Comparison of ENCODE assay signal across 8 cellular contexts in genomic region chr10:45250376-45251075, GRCh38.
DNase-seq lines count a peak whose midpoint lies in the region; ATAC-seq, FAIRE-seq and TF ChIP-seq lines count a peak whose summit lies in the region.
"Not testable (repeated sequence)": the region's sequence is repeated elsewhere in the genome, so short reads cannot be mapped to it uniquely, and the experiment has no call there.

No MANE protein-coding gene starts in this region.

- not testable (repeated sequence) for H3K4me1 ChIP-seq in A549; Loucy (ENCODE audit: insufficient read depth, low read length, poor library complexity, severe bottlenecking); duodenal mucosa (ENCODE audit: control insufficient read depth in 1 of 2, insufficient read depth in 2 of 2, low read length in 2 of 2)

- H3K27ac Mint-ChIP-seq in naive B cell = peak overlapping the region in 4 of 6 donors; percentile 4 to 64 (median 33)

- H3K9me3 Mint-ChIP-seq in naive B cell = not testable (repeated sequence)

- H3K27ac ChIP-seq in A549; duodenal mucosa (ENCODE audit: low read depth, low read length): not testable (repeated sequence)
- peak overlapping the region; percentile 90 for H3K27ac ChIP-seq in SU-DHL-6 (ENCODE audit: low read depth, low read length)

- not testable (repeated sequence) for H3F3A ChIP-seq in Loucy (ENCODE audit: low read depth)
- H3F3A ChIP-seq in SU-DHL-6 (ENCODE audit: insufficient read depth) = peaks cover 21% of the 10 kb centered on the region

- not testable (repeated sequence) for H4K20me1 ChIP-seq in Loucy (ENCODE audit: insufficient read depth, low read length, poor library complexity, severe bottlenecking); SU-DHL-6 (ENCODE audit: low read depth, low read length)

- H3K27me3 ChIP-seq in Loucy (ENCODE audit: insufficient read depth, low read length, poor library complexity, severe bottlenecking); SU-DHL-6 (ENCODE audit: low read length); duodenal mucosa (ENCODE audit: control insufficient read depth in 1 of 2, insufficient read depth in 2 of 2, low read length in 2 of 2): not testable (repeated sequence)

- not testable (repeated sequence) for H3K27me3 Mint-ChIP-seq in naive B cell

- not testable (repeated sequence) for TF ChIP-seq POLR2A in A549 (IDR thresholded peaks at IDR 0.05; ENCODE audit: low read length)

- H3K9me2 ChIP-seq in Loucy (replicated peaks; ENCODE audit: low read depth, low read length); SU-DHL-6 (replicated peaks; ENCODE audit: insufficient read depth, low read length): not testable (repeated sequence)

- H3K9ac ChIP-seq in Loucy (ENCODE audit: low read depth, low read length, poor library complexity, severe bottlenecking); duodenal mucosa (ENCODE audit: low read depth in 1 of 2, low read length in 2 of 2): not testable (repeated sequence)
- H3K9ac ChIP-seq in SU-DHL-6 (ENCODE audit: low read length) = peak overlapping the region; percentile 38

- H3K4me2 ChIP-seq in A549 (peak overlapping the region; percentile 59), Loucy (ENCODE audit: low read depth, low read length, poor library complexity, severe bottlenecking) (peak overlapping the region; percentile 44), SU-DHL-6 (ENCODE audit: low read depth, low read length, poor library complexity, severe bottlenecking) (peak overlapping the region; percentile 76)

- not testable (repeated sequence) for H3K79me2 ChIP-seq in Loucy (ENCODE audit: insufficient read depth, low read length); SU-DHL-6 (ENCODE audit: insufficient read depth, low read length)

- H3K4me1 Mint-ChIP-seq in naive B cell = peaks cover 18 to 27% (median 18%) of the 10 kb centered on the region in 3 donors

- CTCF ChIA-PET in A549 (lab: Yijun Ruan, JAX) = interaction anchor here (0.6 to 3.7 kb wide), 27 partner anchors 8 to 979 kb away, joined by 3 to 22 read pairs (median 4); partner anchors contain the start of gene ZFAND4

- POLR2A ChIA-PET in A549 (lab: Yijun Ruan, JAX) = interaction anchor here (0.7 kb wide), 1 partner anchor 757 kb away, joined by 3 read pairs; no protein-coding TSS in a partner anchor

- peak overlapping the region; percentile 65 for H2AFZ ChIP-seq in Loucy (ENCODE audit: low read length)
- peak overlapping the region; percentile 82 for H2AFZ ChIP-seq in SU-DHL-6 (ENCODE audit: low read depth, low read length, severe bottlenecking)

- 40% methylated on average over 14 of the region's 15 CpGs for WGBS in A549 (ENCODE audit: missing lambda C conversion rate)

- ATAC-seq in A549 = peak; percentile 75 to 79
- peak; percentile 46 for ATAC-seq in GM18858 (IDR thresholded peaks at IDR 0.05; ENCODE audit: unreplicated experiment)
- ATAC-seq in GM21619 (IDR thresholded peaks at IDR 0.05; ENCODE audit: unreplicated experiment) = peak; percentile 74
- ATAC-seq in HG03103 (IDR thresholded peaks at IDR 0.05; ENCODE audit: low read depth, unreplicated experiment) = peak; percentile 49
- ATAC-seq in naive B cell (ENCODE audit: low read depth in 2 of 2) = peak; percentile 77 to 80

- not testable (repeated sequence) for H3K36me3 ChIP-seq in Loucy (ENCODE audit: insufficient read depth, low read length); SU-DHL-6 (ENCODE audit: low read length); duodenal mucosa (ENCODE audit: control insufficient read depth in 1 of 2, insufficient read depth in 2 of 2, low read length in 2 of 2)

- not testable (repeated sequence) for H3K9me3 ChIP-seq in A549; Loucy (ENCODE audit: insufficient read depth, low read depth, low read length); SU-DHL-6 (ENCODE audit: insufficient read depth, low read length); duodenal mucosa (ENCODE audit: control insufficient read depth in 1 of 2, low read length in 2 of 2)

- H3K4me3 ChIP-seq in A549 = peak overlapping the region; percentile 31
- H3K4me3 ChIP-seq in Loucy (ENCODE audit: low read length, poor library complexity, severe bottlenecking) = peak overlapping the region; percentile 11
- H3K4me3 ChIP-seq in SU-DHL-6 (ENCODE audit: insufficient read depth, low read length, poor library complexity, severe bottlenecking) = peak overlapping the region; percentile 48
- H3K4me3 ChIP-seq in duodenal mucosa (ENCODE audit: low read depth in 1 of 2, low read length in 2 of 2) = peak overlapping the region; percentile 6 to 21

- TF ChIP-seq RAD21 in A549 (conservative IDR thresholded peaks at IDR 0.05 in 1 of 2, IDR thresholded peaks at IDR 0.05 in 1 of 2) = 0 out of 5 replicates have a peak, but pooled peaks of 1 of the 2 experiments have one; percentile 12

- not testable (repeated sequence) for H3K36me3 Mint-ChIP-seq in naive B cell

- not testable (repeated sequence) for FAIRE-seq in A549 (lab: Jason Lieb, UNC)

- TF ChIP-seq CTCF in A549 (IDR thresholded peaks at IDR 0.05); Loucy (conservative IDR thresholded peaks at IDR 0.05; ENCODE audit: low read length); SU-DHL-6 (IDR thresholded peaks at IDR 0.05; ENCODE audit: insufficient read depth, low read length, poor library complexity, severe bottlenecking): not testable (repeated sequence)

- TF ChIP-seq EP300 in A549 (IDR thresholded peaks at IDR 0.05) = not testable (repeated sequence)

- DNase-seq in A549 (ENCODE audit: low read depth in 1 of 2, low spot score in 1 of 2) = peak; percentile 10 to 52
- DNase-seq in naive B cell = peak; percentile 1

- peak overlapping the region; percentile 65 to 88 (median 72) for H3K4me3 Mint-ChIP-seq in naive B cell
